ENCODE assay signal across 10 cellular contexts in the genomic region with DNA sequence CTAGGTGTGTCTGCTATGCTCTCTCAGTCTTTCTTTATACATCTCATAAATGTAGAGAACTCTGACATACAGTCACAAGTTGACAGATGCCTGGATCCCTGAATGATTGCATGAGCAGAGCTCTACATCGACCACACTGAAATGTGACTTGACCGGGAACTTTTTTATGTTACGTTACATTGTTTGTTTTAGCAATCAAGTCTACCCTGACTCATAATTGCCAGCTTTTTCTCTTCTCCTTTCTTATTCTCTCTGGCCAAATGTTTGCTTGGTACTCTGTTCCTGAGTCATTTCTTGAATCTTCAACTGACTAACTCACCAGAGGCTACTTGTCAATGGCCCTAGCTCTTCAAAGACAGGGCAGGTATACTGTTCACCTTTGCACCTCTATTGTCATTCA.
DNase-seq lines count a peak whose midpoint lies in the region; ATAC-seq, FAIRE-seq and TF ChIP-seq lines count a peak whose summit lies in the region.
"Had no signal": no experiment of that assay in that cellular context is flagged by ENCODE, and none has a peak within 500 bp of the region (broad histone marks: within the 10 kb centered on the region; RNA-seq: fewer than 3 reads in every experiment).

No MANE protein-coding gene starts in this region.

- no peak for FAIRE-seq in H54 (lab: Jason Lieb, UNC)

- no peak for TF ChIP-seq POLR2A in H54 (IDR thresholded peaks at IDR 0.05; ENCODE audit: low read depth, low read length)

- no peak overlapping the region for H3K4me3 ChIP-seq in cardiac fibroblast (replicated peaks in 1 of 2; ENCODE audit: low read depth in 2 of 2, low read length in 2 of 2)
- H3K4me3 ChIP-seq: MG63 had no signal

- CTCF ChIA-PET in HEK293T (lab: Yijun Ruan, JAX): no interaction called here

- TF ChIP-seq CTCF in GM10266 (IDR thresholded peaks at IDR 0.05; ENCODE audit: control insufficient read depth, insufficient read depth, low read depth, missing control alignments): no peak
- TF ChIP-seq CTCF in cardiac fibroblast (IDR thresholded peaks at IDR 0.05; ENCODE audit: low read depth, low read length): no peak

- ATAC-seq in GM19468 (IDR thresholded peaks at IDR 0.05; ENCODE audit: extremely low read depth, unreplicated experiment) (peak; percentile 52), HG03342 (IDR thresholded peaks at IDR 0.05; ENCODE audit: unreplicated experiment) (peak; percentile 70)

- DNase-seq in GM10266 (ENCODE audit: extremely low spot score) (peak; percentile 20), cardiac fibroblast (ENCODE audit: low read depth in 2 of 2) (peak; percentile 14 to 38), H54 (ENCODE audit: insufficient read length, low spot score) (no peak), HEK293T (ENCODE audit: extremely low spot score) (no peak), D341Med (ENCODE audit: low spot score) (no peak)
- no peak for DNase-seq in stimulated activated naive CD4-positive, alpha-beta T cell (lab: John Stamatoyannopoulos, UW)
- DNase-seq: MG63, occipital lobe had no signal

- POLR2A ChIA-PET in HEK293T (lab: Yijun Ruan, JAX): no interaction called here

TF ChIP-seq in HEK293T, 16 proteins besides CTCF, POLR2A, EP300 and RAD21:
- TF ChIP-seq, protein P1, sequence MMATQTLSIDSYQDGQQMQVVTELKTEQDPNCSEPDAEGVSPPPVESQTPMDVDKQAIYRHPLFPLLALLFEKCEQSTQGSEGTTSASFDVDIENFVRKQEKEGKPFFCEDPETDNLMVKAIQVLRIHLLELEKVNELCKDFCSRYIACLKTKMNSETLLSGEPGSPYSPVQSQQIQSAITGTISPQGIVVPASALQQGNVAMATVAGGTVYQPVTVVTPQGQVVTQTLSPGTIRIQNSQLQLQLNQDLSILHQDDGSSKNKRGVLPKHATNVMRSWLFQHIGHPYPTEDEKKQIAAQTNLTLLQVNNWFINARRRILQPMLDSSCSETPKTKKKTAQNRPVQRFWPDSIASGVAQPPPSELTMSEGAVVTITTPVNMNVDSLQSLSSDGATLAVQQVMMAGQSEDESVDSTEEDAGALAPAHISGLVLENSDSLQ (IDR thresholded peaks at IDR 0.05): no peak
- no peak for TF ChIP-seq CTBP1 (IDR thresholded peaks at IDR 0.05; ENCODE audit: borderline replicate concordance)
- no peak for TF ChIP-seq BHLHE40 (IDR thresholded peaks at IDR 0.05; ENCODE audit: borderline replicate concordance)
- no peak for TF ChIP-seq SUZ12 (IDR thresholded peaks at IDR 0.05)
- no peak for TF ChIP-seq ELF4 (IDR thresholded peaks at IDR 0.05)
- TF ChIP-seq ARNT (IDR thresholded peaks at IDR 0.05): no peak
- no peak for TF ChIP-seq NFRKB (IDR thresholded peaks at IDR 0.05)
- no peak for TF ChIP-seq FOXK2 (IDR thresholded peaks at IDR 0.05)
- TF ChIP-seq HDGF (IDR thresholded peaks at IDR 0.05; ENCODE audit: borderline replicate concordance): no peak
- TF ChIP-seq ZNF384 (IDR thresholded peaks at IDR 0.05): no peak
- no peak for TF ChIP-seq LEF1 (IDR thresholded peaks at IDR 0.05; ENCODE audit: borderline replicate concordance)
- TF ChIP-seq FOXA1 (IDR thresholded peaks at IDR 0.05): no peak
- no peak for TF ChIP-seq L3MBTL2 (conservative IDR thresholded peaks at IDR 0.05)
- TF ChIP-seq TARDBP (IDR thresholded peaks at IDR 0.05): no peak
- no peak for TF ChIP-seq SP1 (IDR thresholded peaks at IDR 0.05)
- TF ChIP-seq FOXM1 (IDR thresholded peaks at IDR 0.05; ENCODE audit: borderline replicate concordance): no peak

Comparison
In these comparisons a context has a peak if more than half of its experiments do, and no peak if none do; other contexts are left out.
1. DNase-seq: peak in GM10266 (single experiment) and cardiac fibroblast (2 of 2); none in H54 (single experiment), HEK293T (single experiment), D341Med (single experiment) and stimulated activated naive CD4-positive, alpha-beta T cell (0 of 6).